Comparison of ENCODE assay signal across 22 cellular contexts in the genomic region with DNA sequence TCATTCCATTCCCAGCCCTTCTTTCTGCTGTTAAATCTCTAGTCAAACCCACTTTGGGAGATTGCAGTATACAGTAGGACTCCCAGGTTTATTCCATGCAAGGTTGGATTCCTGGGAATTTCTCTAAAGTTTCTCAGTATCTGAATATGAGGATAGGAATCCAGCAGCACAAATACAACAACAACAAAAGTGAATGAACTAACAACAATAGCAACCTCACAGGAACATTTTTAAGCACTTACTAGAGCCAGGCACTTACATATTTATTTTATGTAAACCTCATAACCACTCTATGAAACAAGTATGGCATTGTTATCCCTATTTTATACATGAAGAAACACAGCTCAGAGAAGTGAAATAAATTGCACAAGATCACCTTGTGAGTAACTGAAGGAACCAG. TPM values are rescaled to one million over a fixed set of nuclear protein-coding genes. Genes with fewer than 3 reads are reported as not detected.
DNase-seq lines count a peak whose midpoint lies in the region; ATAC-seq, FAIRE-seq and TF ChIP-seq lines count a peak whose summit lies in the region.
"Had no signal": no experiment of that assay in that cellular context is flagged by ENCODE, and none has a peak within 500 bp of the region (broad histone marks: within the 10 kb centered on the region; RNA-seq: fewer than 3 reads in every experiment).

No MANE protein-coding gene starts in this region.

- ATAC-seq in HG03354 (IDR thresholded peaks at IDR 0.05; ENCODE audit: poor library complexity, severe bottlenecking, unreplicated experiment) (no peak), GM21825 (IDR thresholded peaks at IDR 0.05; ENCODE audit: unreplicated experiment) (no peak)
- no peak for ATAC-seq in effector memory CD8-positive, alpha-beta T cell (replicated peaks)
- ATAC-seq: HepG2 had no signal

- H3K4me1 Mint-ChIP-seq in effector memory CD8-positive, alpha-beta T cell (ENCODE audit: low read depth in 2 of 2) = no peaks in the 10 kb centered on the region

- H3K27ac ChIP-seq in SJSA1 (peak overlapping the region; percentile 61; the same call in 1 of the 2 replicates), uterus (no peak overlapping the region)
- H3K27ac ChIP-seq: GM23248, KMS-11, SK-N-MC had no signal

- no peak for TF ChIP-seq CTCF in epithelial cell of proximal tubule (conservative IDR thresholded peaks at IDR 0.05; ENCODE audit: low read depth, low read length)
- TF ChIP-seq CTCF in uterus (IDR thresholded peaks at IDR 0.05) = no peak

- no peak overlapping the region for H3K4me3 Mint-ChIP-seq in effector memory CD8-positive, alpha-beta T cell
- H3K4me3 Mint-ChIP-seq: B cell; CD4-positive, CD25-positive, alpha-beta regulatory T cell had no signal

- intact Hi-C loops in uterus (cut with DNase I; ENCODE audit: low total_unique reads) = no loop called here

- peak; percentile 44 for FAIRE-seq in HTR-8/SVneo (lab: Jason Lieb, UNC)
- FAIRE-seq: HepG2 had no signal

- H3K27me3 ChIP-seq in SJSA1 (replicated peaks) = no peaks in the 10 kb centered on the region
- no peaks in the 10 kb centered on the region for H3K27me3 ChIP-seq in uterus
- H3K27me3 ChIP-seq: MG63 had no signal

- no peaks in the 10 kb centered on the region for H3K36me3 ChIP-seq in SJSA1
- no peaks in the 10 kb centered on the region for H3K36me3 ChIP-seq in uterus
- H3K36me3 ChIP-seq: MG63 had no signal

- H3K9me3 Mint-ChIP-seq in effector memory CD8-positive, alpha-beta T cell = no peaks in the 10 kb centered on the region
- H3K9me3 Mint-ChIP-seq: CD4-positive, CD25-positive, alpha-beta regulatory T cell had no signal

- H3K4me3 ChIP-seq in SJSA1 (no peak overlapping the region), epithelial cell of proximal tubule (ENCODE audit: low read depth, low read length) (peak overlapping the region; percentile 47), uterus (no peak overlapping the region)
- H3K4me3 ChIP-seq: GM23248, MG63, SK-N-MC had no signal

- H3K27me3 Mint-ChIP-seq in effector memory CD8-positive, alpha-beta T cell = peaks cover 10 to 14% of the 10 kb centered on the region in 2 donors
- H3K27me3 Mint-ChIP-seq: B cell had no signal

- H3K36me3 Mint-ChIP-seq in effector memory CD8-positive, alpha-beta T cell (ENCODE audit: insufficient read depth) = no peaks in the 10 kb centered on the region
- H3K36me3 Mint-ChIP-seq: CD4-positive, CD25-positive, alpha-beta regulatory T cell had no signal

- H3K9me3 ChIP-seq in SJSA1 (replicated peaks) = no peaks in the 10 kb centered on the region
- no peaks in the 10 kb centered on the region for H3K9me3 ChIP-seq in uterus
- H3K9me3 ChIP-seq: Caco-2, MG63 had no signal

- H3K4me1 ChIP-seq in SJSA1 (replicated peaks) (peaks cover 17% of the 10 kb centered on the region), uterus (no peaks in the 10 kb centered on the region)

- DNase-seq in HTR-8/SVneo (ENCODE audit: insufficient read length, low spot score) = no peak
- DNase-seq in SJSA1 (ENCODE audit: low read depth in 1 of 2, low spot score in 2 of 2) = peak in 1 of 2 experiments; percentile 25
- DNase-seq in epithelial cell of proximal tubule (ENCODE audit: low read depth) = no peak
- peak; percentile 80 for DNase-seq in renal cortical epithelial cell (ENCODE audit: low read depth)
- DNase-seq in effector memory CD8-positive, alpha-beta T cell = no peak
- DNase-seq in uterus = no peak
- DNase-seq: Caco-2; CD4-positive, CD25-positive, alpha-beta regulatory T cell; DMS53; GM23248; MG63; NCI-H1105 treated with DMSO at 0.1 percent for 48 hours; NCI-H187 treated with DMSO at 0.1 percent for 48 hours; NCI-H446; NCI-H69; T-helper 1 cell had no signal

- TF ChIP-seq POLR2A in uterus (IDR thresholded peaks at IDR 0.05) = no peak

- no peak overlapping the region for H3K27ac Mint-ChIP-seq in effector memory CD8-positive, alpha-beta T cell
- H3K27ac Mint-ChIP-seq: B cell; CD4-positive, CD25-positive, alpha-beta regulatory T cell had no signal

RNA-seq across cellular contexts. Expression of a gene that starts 1.9 kb away (rescaled TPM):
- total RNA-seq in SJSA1 (2014; rRNA removed; shearing (Covaris generic)) = 0.34 TPM in 1 of 2 replicates, not detected in the other
- total RNA-seq in epithelial cell of proximal tubule (238 and 321 TPM in 2 replicates), renal cortical epithelial cell (2,273 and 2,825 TPM in 2 replicates), uterus (10 to 100 TPM in 3 of 4 donors, 1 to 10 TPM in 1; 7.2 to 40.5 (median 14.6) TPM)
- total RNA-seq: B cell; Caco-2; CD4-positive, CD25-positive, alpha-beta regulatory T cell; GM23248; HepG2 had no signal
